In genomic region chr3:31399270-31399669, GRCh38 we compare ENCODE assay signal across 19 cellular contexts.
DNase-seq lines count a peak whose midpoint lies in the region; ATAC-seq and TF ChIP-seq lines count a peak whose summit lies in the region.
"Had no signal": no experiment of that assay in that cellular context is flagged by ENCODE, and none has a peak within 500 bp of the region (broad histone marks: within the 10 kb centered on the region; RNA-seq: fewer than 3 reads in every experiment).

No MANE protein-coding gene starts in this region.

- H3K4me3 ChIP-seq in hepatocyte, result no peak overlapping the region
- H3K4me3 ChIP-seq: MG63, uterus had no signal

- no peaks in the 10 kb centered on the region for H3K27me3 Mint-ChIP-seq in activated naive CD8-positive, alpha-beta T cell
- H3K27me3 Mint-ChIP-seq in activated naive CD8-positive, alpha-beta T cell treated with anti-CD3 and anti-CD28 coated beads for 36 hours, result no peaks in the 10 kb centered on the region
- H3K27me3 Mint-ChIP-seq in T-cell, result no peaks in the 10 kb centered on the region
- peaks cover 5 to 25% of the 10 kb centered on the region in 2 donors for H3K27me3 Mint-ChIP-seq in natural killer cell treated with Interleukin-12 subunit alpha and Interleukin-12 subunit beta and Interleukin-15 and Interleukin-18, amount 100 ng/mL, for 72 hours

- H3K27me3 ChIP-seq in hepatocyte, result no peaks in the 10 kb centered on the region
- H3K27me3 ChIP-seq: MG63, uterus had no signal

- no peaks in the 10 kb centered on the region for H3K4me1 ChIP-seq in hepatocyte (ENCODE audit: insufficient read depth)
- H3K4me1 ChIP-seq: uterus had no signal

- CTCF ChIA-PET in T-cell (lab: Charles Lee), result no interaction called here

- no peak for TF ChIP-seq CTCF in hepatocyte (IDR thresholded peaks at IDR 0.05; ENCODE audit: poor library complexity)

- H2AFZ ChIP-seq in hepatocyte, result no peak overlapping the region

- H3K9me3 Mint-ChIP-seq in activated naive CD8-positive, alpha-beta T cell (ENCODE audit: low read depth), result no peaks in the 10 kb centered on the region
- H3K9me3 Mint-ChIP-seq in activated naive CD8-positive, alpha-beta T cell treated with anti-CD3 and anti-CD28 coated beads for 36 hours, result peaks cover 10% of the 10 kb centered on the region
- H3K9me3 Mint-ChIP-seq in T-cell, result no peaks in the 10 kb centered on the region
- peaks cover 3% of the 10 kb centered on the region for H3K9me3 Mint-ChIP-seq in natural killer cell treated with Interleukin-12 subunit alpha and Interleukin-12 subunit beta and Interleukin-15 and Interleukin-18, amount 100 ng/mL, for 72 hours
- H3K9me3 Mint-ChIP-seq: HFFc6 had no signal

- no peak overlapping the region for H3K4me3 Mint-ChIP-seq in activated naive CD8-positive, alpha-beta T cell
- H3K4me3 Mint-ChIP-seq in activated naive CD8-positive, alpha-beta T cell treated with anti-CD3 and anti-CD28 coated beads for 36 hours, result no peak overlapping the region
- H3K4me3 Mint-ChIP-seq in T-cell, result peak overlapping the region in 1 of 3 donors; percentile 6
- H3K4me3 Mint-ChIP-seq in natural killer cell treated with Interleukin-12 subunit alpha and Interleukin-12 subunit beta and Interleukin-15 and Interleukin-18, amount 100 ng/mL, for 72 hours, result no peak overlapping the region
- H3K4me3 Mint-ChIP-seq: brain, HFFc6, nephron had no signal

- no peaks in the 10 kb centered on the region for H3K79me2 ChIP-seq in hepatocyte

- peaks cover 36% of the 10 kb centered on the region for H3K4me1 Mint-ChIP-seq in activated naive CD8-positive, alpha-beta T cell (ENCODE audit: low read depth)
- peaks cover 15% of the 10 kb centered on the region for H3K4me1 Mint-ChIP-seq in activated naive CD8-positive, alpha-beta T cell treated with anti-CD3 and anti-CD28 coated beads for 36 hours
- H3K4me1 Mint-ChIP-seq in T-cell, result peaks cover 26 to 38% (median 37%) of the 10 kb centered on the region in 3 donors
- H3K4me1 Mint-ChIP-seq in natural killer cell treated with Interleukin-12 subunit alpha and Interleukin-12 subunit beta and Interleukin-15 and Interleukin-18, amount 100 ng/mL, for 72 hours (ENCODE audit: low read depth in 2 of 2), result peaks cover 9 to 24% of the 10 kb centered on the region in 2 donors
- H3K4me1 Mint-ChIP-seq: brain, nephron had no signal

- no peaks in the 10 kb centered on the region for H3K9me3 ChIP-seq in hepatocyte (ENCODE audit: low read depth)
- H3K9me3 ChIP-seq: MG63, uterus had no signal

- no peaks in the 10 kb centered on the region for H4K20me1 ChIP-seq in hepatocyte (ENCODE audit: insufficient read depth, poor library complexity, severe bottlenecking)

- DNase-seq in activated naive CD8-positive, alpha-beta T cell treated with anti-CD3 and anti-CD28 coated beads for 36 hours, result no peak
- DNase-seq in KBM-7 (peak; percentile 60), T-cell (no peak), OCI-M2 (lab: John Stamatoyannopoulos, UW; ENCODE audit: unreplicated experiment) (no peak), DMS153 treated with DMSO at 0.1 percent for 48 hours (lab: John Stamatoyannopoulos, UW; ENCODE audit: unreplicated experiment) (no peak), hepatocyte (ENCODE audit: low spot score) (no peak)
- DNase-seq in natural killer cell treated with Interleukin-12 subunit alpha and Interleukin-12 subunit beta and Interleukin-15 and Interleukin-18, amount 100 ng/mL, for 72 hours (ENCODE audit: low spot score), result no peak
- DNase-seq: HFFc6; hippocampal formation; MG63; NCI-H2029 treated with DMSO at 0.1 percent for 48 hours; NCI-H510A; SHP77; stimulated activated CD4-positive, alpha-beta T cell treated with anti-CD3 and anti-CD28 coated beads, Interleukin-4, amount 100 ng/mL, for 4 hours; uterus had no signal

- no peaks in the 10 kb centered on the region for H3K36me3 Mint-ChIP-seq in activated naive CD8-positive, alpha-beta T cell
- no peaks in the 10 kb centered on the region for H3K36me3 Mint-ChIP-seq in activated naive CD8-positive, alpha-beta T cell treated with anti-CD3 and anti-CD28 coated beads for 36 hours
- no peaks in the 10 kb centered on the region for H3K36me3 Mint-ChIP-seq in T-cell
- no peaks in the 10 kb centered on the region for H3K36me3 Mint-ChIP-seq in natural killer cell treated with Interleukin-12 subunit alpha and Interleukin-12 subunit beta and Interleukin-15 and Interleukin-18, amount 100 ng/mL, for 72 hours
- H3K36me3 Mint-ChIP-seq: brain had no signal

- POLR2A ChIA-PET in T-cell (lab: Charles Lee), result interaction anchor here in 1 of 2 donors (0.5 kb wide), 1 partner anchor 562 kb away, joined by 3 read pairs; no protein-coding TSS in a partner anchor

- peak; percentile 43 to 81 (median 70) for ATAC-seq in T-cell (replicated peaks in 1 of 4)
- ATAC-seq in natural killer cell treated with Interleukin-12 subunit alpha and Interleukin-12 subunit beta and Interleukin-15 and Interleukin-18, amount 100 ng/mL, for 72 hours, result peak; percentile 54 to 71
- ATAC-seq: activated CD4-positive, CD25-positive, alpha-beta regulatory T cell treated with anti-CD3 and anti-CD28 coated beads, Interleukin-2, amount 50 U/mL, for 24 hours had no signal

- H3K27ac Mint-ChIP-seq in activated naive CD8-positive, alpha-beta T cell, result peak overlapping the region; percentile 1
- H3K27ac Mint-ChIP-seq in activated naive CD8-positive, alpha-beta T cell treated with anti-CD3 and anti-CD28 coated beads for 36 hours, result no peak overlapping the region
- peak overlapping the region; percentile 7 to 36 for H3K27ac Mint-ChIP-seq in T-cell
- no peak overlapping the region for H3K27ac Mint-ChIP-seq in natural killer cell treated with Interleukin-12 subunit alpha and Interleukin-12 subunit beta and Interleukin-15 and Interleukin-18, amount 100 ng/mL, for 72 hours
- H3K27ac Mint-ChIP-seq: brain, HFFc6, nephron had no signal

- H3K36me3 ChIP-seq in hepatocyte (replicated peaks; ENCODE audit: insufficient read depth, low read depth), result no peaks in the 10 kb centered on the region
- H3K36me3 ChIP-seq: MG63, uterus had no signal

- no peaks in the 10 kb centered on the region for H3K9me2 ChIP-seq in hepatocyte (replicated peaks; ENCODE audit: insufficient read depth)

- 88% methylated on average over 1 of the region's 1 CpG for WGBS in hepatocyte (ENCODE audit: low lambda C conversion rate, missing lambda C conversion rate)

- in situ Hi-C loops in KBM-7 (cut with MboI; ENCODE audit: low pct_unique_long_range_greater_than_20kb, low sequenced_read_pairs), result no loop called here

- H3K4me2 ChIP-seq in hepatocyte, result no peak overlapping the region

- H3K27ac ChIP-seq in hepatocyte, result no peak overlapping the region
- H3K27ac ChIP-seq: uterus had no signal

Comparison
In these comparisons a context has a peak if more than half of its experiments do, and no peak if none do; other contexts are left out.
1. H3K27ac Mint-ChIP-seq: peak in activated naive CD8-positive, alpha-beta T cell (single experiment) and T-cell (2 of 2); none in activated naive CD8-positive, alpha-beta T cell treated with anti-CD3 and anti-CD28 coated beads for 36 hours (single experiment) and natural killer cell treated with Interleukin-12 subunit alpha and Interleukin-12 subunit beta and Interleukin-15 and Interleukin-18, amount 100 ng/mL, for 72 hours (0 of 2).